In genomic region chr5:179166886-179167841, GRCh38 we compare ENCODE assay signal across 8 cellular contexts.
DNase-seq lines count a peak whose midpoint lies in the region; ATAC-seq, FAIRE-seq and TF ChIP-seq lines count a peak whose summit lies in the region.

No MANE protein-coding gene starts in this region.

- peak; percentile 72 for ATAC-seq in left colon
- no peak for ATAC-seq in GM21447 (IDR thresholded peaks at IDR 0.05; ENCODE audit: unreplicated experiment)

- intact Hi-C loops in left colon (cut with DNase I, micrococcal nuclease): loop anchor here (2.0 to 10.0 kb wide), 3 partner anchors 178 to 326 kb away; partner anchors contain the start of gene ADAMTS2 (in 1 of the 2)

- no peak for TF ChIP-seq POLR2A in GM12891 (IDR thresholded peaks at IDR 0.05; ENCODE audit: low read depth, low read length)

- DNase-seq in GM12891 (ENCODE audit: insufficient read length, low spot score): peak; percentile 77
- peak; percentile 10 for DNase-seq in HK-2 (ENCODE audit: unreplicated experiment)
- peak; percentile 77 for DNase-seq in activated CD4-positive, CD25-positive, alpha-beta regulatory T cell treated with anti-CD3 and anti-CD28 coated beads, Interleukin-2, amount 50 U/mL, for 72 hours
- peak; percentile 19 for DNase-seq in cerebellar cortex (ENCODE audit: low spot score)
- DNase-seq in left colon: peak in 1 of 2 donors; percentile 46
- peak; percentile 73 to 76 for DNase-seq in stimulated activated CD4-positive, alpha-beta T cell treated with anti-CD3 and anti-CD28 coated beads, Interleukin-2, amount 100 ng/mL, for 24 hours
- no peak for DNase-seq in NCI-H128 (lab: John Stamatoyannopoulos, UW; ENCODE audit: unreplicated experiment)

- FAIRE-seq in GM12891 (lab: Jason Lieb, UNC): no peak

TF ChIP-seq in GM12891, 5 proteins besides CTCF, POLR2A, EP300 and RAD21:
- TF ChIP-seq SPI1 (IDR thresholded peaks at IDR 0.05; ENCODE audit: low read depth, low read length) (no peak), POLR2AphosphoS5 (IDR thresholded peaks at IDR 0.05; ENCODE audit: low read depth, low read length) (no peak), TAF1 (IDR thresholded peaks at IDR 0.05; ENCODE audit: low read depth, low read length) (no peak), PAX5 (IDR thresholded peaks at IDR 0.05; ENCODE audit: insufficient read depth, low read length, severe bottlenecking) (no peak), POU2F2 (IDR thresholded peaks at IDR 0.05; ENCODE audit: low read depth, low read length) (no peak)
TF ChIP-seq in GM12891: peak in this region for 0.
